In genomic region chr22:29270475-29271271, GRCh38 we compare ENCODE assay signal across 8 cellular contexts. TPM values are rescaled to one million over a fixed set of nuclear protein-coding genes. Genes with fewer than 3 reads are reported as not detected.
DNase-seq lines count a peak whose midpoint lies in the region; ATAC-seq and TF ChIP-seq lines count a peak whose summit lies in the region.

No MANE protein-coding gene starts in this region.

- POLR2A ChIA-PET in naive thymus-derived CD4-positive, alpha-beta T cell (lab: Charles Lee): interaction anchor here (1.1 to 1.9 kb wide), 3 partner anchors 9 to 48 kb away, joined by 3 to 4 read pairs (median 3); no protein-coding TSS in a partner anchor

- H3K4me3 ChIP-seq in choroid plexus epithelial cell (ENCODE audit: low read depth, low read length): peak overlapping the region; percentile 90
- H3K4me3 ChIP-seq in naive thymus-derived CD4-positive, alpha-beta T cell (ENCODE audit: low read length): peak overlapping the region; percentile 96

- H3K27me3 ChIP-seq in naive thymus-derived CD4-positive, alpha-beta T cell (ENCODE audit: control insufficient read depth in 2 of 2, insufficient read depth in 2 of 2, low read length in 2 of 2): no peaks in the 10 kb centered on the region

- peak overlapping the region; percentile 94 for H3K4me3 Mint-ChIP-seq in Calu3 (ENCODE audit: low read depth, unreplicated experiment)
- H3K4me3 Mint-ChIP-seq in naive thymus-derived CD4-positive, alpha-beta T cell: peak overlapping the region; percentile 85 to 100 (median 96)

- H3K36me3 Mint-ChIP-seq in Calu3 (ENCODE audit: insufficient read depth, unreplicated experiment): peaks cover 93% of the 10 kb centered on the region
- H3K36me3 Mint-ChIP-seq in naive thymus-derived CD4-positive, alpha-beta T cell: peaks cover 15 to 62% (median 41%) of the 10 kb centered on the region in 5 donors

- H3K27me3 Mint-ChIP-seq in Calu3 (ENCODE audit: unreplicated experiment): no peaks in the 10 kb centered on the region
- peaks cover 0 to 5% (median 0%) of the 10 kb centered on the region in 5 donors for H3K27me3 Mint-ChIP-seq in naive thymus-derived CD4-positive, alpha-beta T cell

- peaks cover 46 to 55% of the 10 kb centered on the region in 2 donors for H3K4me1 ChIP-seq in naive thymus-derived CD4-positive, alpha-beta T cell (ENCODE audit: control insufficient read depth in 2 of 2, insufficient read depth in 2 of 2, low read length in 2 of 2)

- H3K9me3 Mint-ChIP-seq in Calu3 (ENCODE audit: low read depth, unreplicated experiment): no peaks in the 10 kb centered on the region
- H3K9me3 Mint-ChIP-seq in naive thymus-derived CD4-positive, alpha-beta T cell: peaks cover 0 to 6% (median 0%) of the 10 kb centered on the region in 11 donors

- no peaks in the 10 kb centered on the region for H3K9me3 ChIP-seq in naive thymus-derived CD4-positive, alpha-beta T cell (ENCODE audit: control insufficient read depth in 2 of 3, low read length in 3 of 3)

- peak overlapping the region; percentile 98 for H3K27ac ChIP-seq in naive thymus-derived CD4-positive, alpha-beta T cell (ENCODE audit: low read depth, low read length)

- DNase-seq in Calu3: no peak
- peak; percentile 53 for DNase-seq in NAMALWA (ENCODE audit: low spot score)
- peak; percentile 28 for DNase-seq in choroid plexus epithelial cell (ENCODE audit: low read depth)
- peak in 1 of 9 donors; percentile 2 for DNase-seq in naive thymus-derived CD4-positive, alpha-beta T cell
- no peak for DNase-seq in NCI-H526 treated with DMSO at 0.1 percent for 48 hours (lab: John Stamatoyannopoulos, UW)
- no peak for DNase-seq in DMS 273 treated with DMSO at 0.1 percent for 48 hours (lab: John Stamatoyannopoulos, UW)

- peaks cover 13 to 51% (median 14%) of the 10 kb centered on the region in 3 experiments for H3K36me3 ChIP-seq in naive thymus-derived CD4-positive, alpha-beta T cell (ENCODE audit: control insufficient read depth in 2 of 3, insufficient read depth in 3 of 3, low read length in 3 of 3)

- TF ChIP-seq CTCF in Calu3 (IDR thresholded peaks at IDR 0.05; ENCODE audit: unreplicated experiment) (no peak), choroid plexus epithelial cell (conservative IDR thresholded peaks at IDR 0.05; ENCODE audit: low read depth, low read length) (no peak)

- peaks cover 58% of the 10 kb centered on the region for H3K4me1 Mint-ChIP-seq in Calu3 (ENCODE audit: low read depth, unreplicated experiment)
- peaks cover 60 to 87% (median 78%) of the 10 kb centered on the region in 7 donors for H3K4me1 Mint-ChIP-seq in naive thymus-derived CD4-positive, alpha-beta T cell

- intact Hi-C loops in Calu3 (cut with micrococcal nuclease; ENCODE audit: unreplicated experiment): no loop called here
- intact Hi-C loops in naive thymus-derived CD4-positive, alpha-beta T cell (cut with micrococcal nuclease): loop anchor here (5.0 to 10.0 kb wide), 2 partner anchors 114 to 282 kb away; partner anchors contain the start of genes AP1B1 (in 1 of the 2) and THOC5 (in 1 of the 2)

- H3K27ac Mint-ChIP-seq in Calu3 (ENCODE audit: unreplicated experiment): peak overlapping the region; percentile 100
- H3K27ac Mint-ChIP-seq in naive thymus-derived CD4-positive, alpha-beta T cell: peak overlapping the region; percentile 8 to 100 (median 96)

- BruUV-seq in Calu3 (replicated peaks; lab: Mats Ljungman, UMichigan): no TSS peak

- no peak for ATAC-seq in naive thymus-derived CD4-positive, alpha-beta T cell
- ATAC-seq in GM19351 (IDR thresholded peaks at IDR 0.05; ENCODE audit: unreplicated experiment) (no peak), GM21529 (IDR thresholded peaks at IDR 0.05; ENCODE audit: unreplicated experiment) (no peak)

- CTCF ChIA-PET in Calu3 (lab: Charles Lee): no interaction called here
- CTCF ChIA-PET in naive thymus-derived CD4-positive, alpha-beta T cell (lab: Charles Lee): no interaction called here

RNA-seq across cellular contexts. Expression of gene EWSR1, which starts 2.6 kb away (rescaled TPM):
- total RNA-seq in Calu3 (2022): 368 and 374 TPM in 2 replicates
- 100 to 1,000 TPM; 249 to 366 (median 273) TPM for total RNA-seq in naive thymus-derived CD4-positive, alpha-beta T cell
- polyA plus RNA-seq in naive thymus-derived CD4-positive, alpha-beta T cell: 100 to 1,000 TPM; 189 to 195 TPM

RNA-seq across cellular contexts. Expression of gene RHBDD3, which starts 2.9 kb away (rescaled TPM):
- 51.5 and 51.7 TPM in 2 replicates for total RNA-seq in Calu3 (2022)
- 10 to 100 TPM; 10.8 to 39.4 (median 14.7) TPM for total RNA-seq in naive thymus-derived CD4-positive, alpha-beta T cell
- 10 to 100 TPM in 1 of 2 donors, 1 to 10 TPM in 1; 8.1 to 13.0 TPM for polyA plus RNA-seq in naive thymus-derived CD4-positive, alpha-beta T cell

RNA-seq across cellular contexts. Expression of gene GAS2L1, which starts 35.8 kb away (rescaled TPM):
- 16.6 and 16.9 TPM in 2 replicates for total RNA-seq in Calu3 (2022)
- 1 to 10 TPM in 2 of 5 experiments, under 1 TPM in 2, not detected in 1; 0.37 to 7.5 (median 2.0) TPM for total RNA-seq in naive thymus-derived CD4-positive, alpha-beta T cell
- under 1 TPM in 1 of 2 donors, not detected in 1; 0.09 TPM for polyA plus RNA-seq in naive thymus-derived CD4-positive, alpha-beta T cell

RNA-seq across cellular contexts. Expression of gene RASL10A, which starts 44.8 kb away (rescaled TPM):
- 1.6 and 2.2 TPM in 2 replicates for total RNA-seq in Calu3 (2022)
- 1 to 10 TPM in 2 of 5 experiments, under 1 TPM in 2, not detected in 1; 0.32 to 1.7 (median 0.89) TPM for total RNA-seq in naive thymus-derived CD4-positive, alpha-beta T cell
- polyA plus RNA-seq in naive thymus-derived CD4-positive, alpha-beta T cell: not detected

Comparison
In these comparisons a context has a peak if more than half of its experiments do, and no peak if none do; other contexts are left out.
1. DNase-seq: peak in NAMALWA (single experiment) and choroid plexus epithelial cell (single experiment); none in Calu3 (single experiment), NCI-H526 treated with DMSO at 0.1 percent for 48 hours (single experiment) and DMS 273 treated with DMSO at 0.1 percent for 48 hours (single experiment).